ENCODE assay signal across 8 cellular contexts in the genomic region with DNA sequence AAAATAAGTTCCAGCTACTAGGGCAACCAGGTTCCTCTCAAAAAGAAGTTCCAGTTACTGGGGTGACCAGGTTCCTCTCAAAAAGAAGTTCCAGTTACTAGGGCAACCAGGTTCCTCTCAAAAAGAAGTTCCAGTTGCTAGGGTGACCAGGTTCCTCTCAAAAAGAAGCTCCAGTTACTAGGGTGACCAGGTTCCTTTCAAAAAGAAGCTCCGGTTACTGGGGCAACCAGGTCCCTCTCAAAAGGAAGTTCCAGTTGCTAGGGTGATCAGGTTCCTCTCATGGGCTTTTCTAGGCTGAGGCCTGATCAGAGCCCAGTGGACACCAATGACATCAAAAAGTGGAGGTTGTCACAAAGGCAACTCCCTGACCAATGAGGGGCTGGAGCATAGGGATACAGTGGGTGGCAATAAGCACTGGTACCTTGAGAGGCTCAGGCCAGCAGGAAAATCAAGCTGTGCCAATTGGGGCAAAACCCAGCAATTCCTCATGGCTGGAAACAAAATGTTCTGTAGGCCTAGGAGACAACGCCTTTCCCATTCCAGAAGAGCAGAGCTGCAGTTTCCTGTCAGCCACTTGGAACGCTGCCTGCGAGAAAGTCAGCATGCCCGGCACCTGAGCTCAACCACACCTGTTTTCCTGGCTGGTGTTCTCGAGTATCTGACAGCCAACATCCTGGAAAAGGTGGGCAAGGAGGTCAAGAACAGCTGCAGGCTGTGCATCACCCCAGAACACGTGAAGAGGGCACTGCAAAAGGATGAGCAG. TPM values are rescaled to one million over a fixed set of nuclear protein-coding genes. Genes with fewer than 3 reads are reported as not detected.
DNase-seq lines count a peak whose midpoint lies in the region; ATAC-seq, FAIRE-seq and TF ChIP-seq lines count a peak whose summit lies in the region.

No MANE protein-coding gene starts in this region.

- no peaks in the 10 kb centered on the region for H3K27me3 ChIP-seq in foreskin keratinocyte
- H3K27me3 ChIP-seq in CD8-positive, alpha-beta T cell (ENCODE audit: insufficient read depth, low read length) = no peaks in the 10 kb centered on the region

- H3K4me1 Mint-ChIP-seq in endothelial cell (ENCODE audit: unreplicated experiment) = peaks cover 14% of the 10 kb centered on the region
- H3K4me1 Mint-ChIP-seq in CD8-positive, alpha-beta T cell (ENCODE audit: low read depth) = no peaks in the 10 kb centered on the region

- H3K4me1 ChIP-seq in foreskin keratinocyte = peaks cover 13% of the 10 kb centered on the region
- H3K4me1 ChIP-seq in CD8-positive, alpha-beta T cell (ENCODE audit: insufficient read depth, low read length) = no peaks in the 10 kb centered on the region

- peak; percentile 75 for ATAC-seq in GM19397 (IDR thresholded peaks at IDR 0.05; ENCODE audit: unreplicated experiment)
- peak; percentile 72 for ATAC-seq in foreskin keratinocyte
- ATAC-seq in CD8-positive, alpha-beta T cell = no peak

- intact Hi-C loops in CD8-positive, alpha-beta T cell (cut with DNase I, micrococcal nuclease) = no loop called here

- peak; percentile 23 for DNase-seq in Caki2 (ENCODE audit: low read depth)
- peak in 2 of 3 experiments; percentile 74 to 92 for DNase-seq in NCI-H1417 (lab: John Stamatoyannopoulos, UW)
- peak; percentile 44 to 72 for DNase-seq in foreskin keratinocyte
- DNase-seq in endothelial cell (ENCODE audit: low spot score) = no peak
- no peak for DNase-seq in CD8-positive, alpha-beta T cell
- no peak for DNase-seq in GM19239 (ENCODE audit: insufficient read length, low spot score)
- DNase-seq in HUDEP-2 (lab: John Stamatoyannopoulos, UW; ENCODE audit: unreplicated experiment in 76 of 76) = no peak

- H3K4me3 Mint-ChIP-seq in endothelial cell (ENCODE audit: unreplicated experiment) = no peak overlapping the region
- no peak overlapping the region for H3K4me3 Mint-ChIP-seq in CD8-positive, alpha-beta T cell

- no peak for FAIRE-seq in GM19239 (lab: Jason Lieb, UNC)

- H3K9me3 Mint-ChIP-seq in endothelial cell (ENCODE audit: unreplicated experiment) = no peaks in the 10 kb centered on the region
- no peaks in the 10 kb centered on the region for H3K9me3 Mint-ChIP-seq in CD8-positive, alpha-beta T cell

- POLR2A ChIA-PET in CD8-positive, alpha-beta T cell (lab: Charles Lee) = no interaction called here

- no peaks in the 10 kb centered on the region for H3K36me3 Mint-ChIP-seq in endothelial cell (ENCODE audit: low read depth, unreplicated experiment)
- H3K36me3 Mint-ChIP-seq in CD8-positive, alpha-beta T cell = no peaks in the 10 kb centered on the region

- H3K27ac Mint-ChIP-seq in endothelial cell (ENCODE audit: unreplicated experiment) = no peak overlapping the region
- H3K27ac Mint-ChIP-seq in CD8-positive, alpha-beta T cell = no peak overlapping the region

- CTCF ChIA-PET in CD8-positive, alpha-beta T cell (lab: Charles Lee) = interaction anchor here (0.6 kb wide), 1 partner anchor 267 kb away, joined by 3 read pairs; no protein-coding TSS in a partner anchor

- in situ Hi-C loops in Caki2 (cut with HindIII; ENCODE audit: low pct_unique_long_range_greater_than_20kb, low sequenced_read_pairs) = no loop called here

- H3K4me3 ChIP-seq in CD8-positive, alpha-beta T cell (ENCODE audit: low read depth, low read length) = no peak overlapping the region

- H3K9me3 ChIP-seq in CD8-positive, alpha-beta T cell (ENCODE audit: low read length) = no peaks in the 10 kb centered on the region

- TF ChIP-seq CTCF in foreskin keratinocyte (conservative IDR thresholded peaks at IDR 0.05) (peak; percentile 16), endothelial cell (IDR thresholded peaks at IDR 0.05; ENCODE audit: unreplicated experiment) (no peak)
- TF ChIP-seq CTCF in CD8-positive, alpha-beta T cell (IDR thresholded peaks at IDR 0.05) = no peak

- H3K27me3 Mint-ChIP-seq in endothelial cell (ENCODE audit: unreplicated experiment) = no peaks in the 10 kb centered on the region
- H3K27me3 Mint-ChIP-seq in CD8-positive, alpha-beta T cell (ENCODE audit: low read depth) = no peaks in the 10 kb centered on the region

- no peaks in the 10 kb centered on the region for H3K36me3 ChIP-seq in CD8-positive, alpha-beta T cell (ENCODE audit: insufficient read depth, low read length)

- no peak overlapping the region for H3K27ac ChIP-seq in foreskin keratinocyte
- no peak overlapping the region for H3K27ac ChIP-seq in CD8-positive, alpha-beta T cell (ENCODE audit: low read depth, low read length)

RNA-seq across cellular contexts. Expression of a gene that starts 12.3 kb away (rescaled TPM):
- total RNA-seq in Caki2 (2014; rRNA removed; shearing (Covaris generic); ENCODE audit: low replicate concordance) = not detected in 2 replicates
- 0.04 and 0.10 TPM in 2 replicates for total RNA-seq in foreskin keratinocyte
- 0.03 TPM in 1 of 2 replicates, not detected in the other for polyA plus RNA-seq in foreskin keratinocyte
- not detected for total RNA-seq in endothelial cell (ENCODE audit: unreplicated experiment)
- not detected for total RNA-seq in CD8-positive, alpha-beta T cell

Comparison
In these comparisons a context has a peak if more than half of its experiments do, and no peak if none do; other contexts are left out.
1. DNase-seq: peak in Caki2 (single experiment), NCI-H1417 (2 of 3) and foreskin keratinocyte (2 of 2); none in endothelial cell (single experiment), CD8-positive, alpha-beta T cell (0 of 7), GM19239 (single experiment) and HUDEP-2 (0 of 76).